In the genomic region with DNA sequence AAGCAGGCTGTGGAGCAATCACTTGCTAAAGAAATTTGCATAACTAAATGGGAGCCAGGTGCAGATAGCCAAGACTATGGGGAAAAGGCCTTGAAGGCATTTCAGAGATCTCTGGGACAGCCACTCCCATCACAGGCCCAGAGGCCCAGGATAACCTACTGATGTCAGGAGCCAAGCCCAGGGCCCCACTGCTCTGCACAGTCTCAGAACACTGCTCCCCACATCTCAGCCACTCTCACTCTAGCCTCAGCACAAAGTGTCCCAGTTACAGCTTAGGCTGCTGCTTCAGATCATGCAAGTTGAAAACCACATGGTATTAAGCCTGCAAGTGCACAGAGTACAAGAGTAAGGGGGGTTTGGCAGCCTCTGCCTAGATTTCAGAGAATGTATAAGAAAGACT, we compare ENCODE assay signal across 15 cellular contexts.
DNase-seq lines count a peak whose midpoint lies in the region; ATAC-seq, FAIRE-seq and TF ChIP-seq lines count a peak whose summit lies in the region.
"Had no signal": no experiment of that assay in that cellular context is flagged by ENCODE, and none has a peak within 500 bp of the region (broad histone marks: within the 10 kb centered on the region; RNA-seq: fewer than 3 reads in every experiment).

No MANE protein-coding gene starts in this region.

- H3K9ac ChIP-seq in H1 (replicated peaks in 1 of 4; ENCODE audit: extremely low read depth in 1 of 4, low read depth in 3 of 4, low read length in 3 of 4) = no peak overlapping the region
- H3K9ac ChIP-seq in neuronal stem cell (ENCODE audit: low read depth, low read length, poor library complexity) = no peak overlapping the region

- intact Hi-C loops in Right ventricle myocardium inferior (cut with DNase I) (no loop called here), left cardiac atrium (cut with DNase I) (loop anchor here in 1 of 2 donors (5.0 to 10.0 kb wide), 2 partner anchors 149 to 226 kb away; partner anchors contain the start of gene TGFBR2), right cardiac atrium (cut with DNase I) (loop anchor here in 2 of 4 donors (10.0 kb wide), 2 partner anchors 56 to 114 kb away; no protein-coding TSS in a partner anchor)

- H3K4me3 ChIP-seq in H1 (ENCODE audit: extremely low read depth in 1 of 4, insufficient read depth in 2 of 4, low read depth in 3 of 4, low read length in 4 of 4) = no peak overlapping the region
- H3K4me3 ChIP-seq in right cardiac atrium (ENCODE audit: low read length) = no peak overlapping the region
- no peak overlapping the region for H3K4me3 ChIP-seq in neuronal stem cell (ENCODE audit: low read length in 2 of 2)
- H3K4me3 ChIP-seq: GM12878, HAP-1 had no signal

- CTCF ChIA-PET in H1 (lab: Charles Lee; ENCODE audit: partially characterized antibody) = interaction anchor here (1.7 kb wide), 1 partner anchor 236 kb away, joined by 3 read pairs; no protein-coding TSS in a partner anchor

- H3K27ac ChIP-seq in H1 (ENCODE audit: low read depth, low read length) (no peak overlapping the region), right cardiac atrium (ENCODE audit: low read length) (peak overlapping the region; percentile 12), neuronal stem cell (replicated peaks; ENCODE audit: low read length) (no peak overlapping the region)
- H3K27ac ChIP-seq: 22Rv1 had no signal

- H2BK20ac ChIP-seq in H1 (ENCODE audit: low read length) = no peak overlapping the region

- no peak for DNase-seq in Right ventricle myocardium inferior (ENCODE audit: missing footprints)
- DNase-seq in left cardiac atrium = no peak
- no peak for DNase-seq in H1 (ENCODE audit: low read depth in 1 of 2, low spot score in 2 of 2)
- peak in 2 of 3 donors; percentile 42 to 53 for DNase-seq in right cardiac atrium
- no peak for DNase-seq in DMS79 (lab: John Stamatoyannopoulos, UW)
- DNase-seq in neuronal stem cell (ENCODE audit: low spot score) = no peak
- DNase-seq: Caco-2; CD8-positive, alpha-beta memory T cell; GOT3 had no signal

- H4K5ac ChIP-seq in H1 (ENCODE audit: insufficient read length, low read depth, low read length) = no peak overlapping the region

- TF ChIP-seq CTCF in H1 (IDR thresholded peaks at IDR 0.05; ENCODE audit: control extremely low read depth in 1 of 3, insufficient read depth in 1 of 3, low read depth in 1 of 3, low read length in 3 of 3) = no peak

- no peaks in the 10 kb centered on the region for H3K36me3 ChIP-seq in H1 (ENCODE audit: control insufficient read depth in 2 of 4, insufficient read depth in 4 of 4, low read length in 3 of 4)
- H3K36me3 ChIP-seq in neuronal stem cell (replicated peaks in 1 of 2; ENCODE audit: control insufficient read depth in 2 of 2, insufficient read depth in 2 of 2, low read length in 2 of 2) = no peaks in the 10 kb centered on the region
- H3K36me3 ChIP-seq: HAP-1 had no signal

- H3K4ac ChIP-seq in H1 (replicated peaks; ENCODE audit: insufficient read length, low read depth, low read length) (no peak overlapping the region), neuronal stem cell (ENCODE audit: low read length) (no peak overlapping the region)

- no peak for FAIRE-seq in H1 (lab: Jason Lieb, UNC)
- FAIRE-seq: GM12878, GM18507 had no signal

- H4K91ac ChIP-seq in H1 (replicated peaks; ENCODE audit: insufficient read length, low read length) (peak overlapping the region; percentile 37), neuronal stem cell (ENCODE audit: low read depth, low read length, poor library complexity) (no peak overlapping the region)

- H3K9me3 ChIP-seq in H1 (ENCODE audit: insufficient read depth in 2 of 2, low read depth in 1 of 2, low read length in 1 of 2) (no peaks in the 10 kb centered on the region), right cardiac atrium (ENCODE audit: control insufficient read depth, low read length) (no peaks in the 10 kb centered on the region), neuronal stem cell (replicated peaks in 1 of 2; ENCODE audit: control insufficient read depth in 2 of 2, insufficient read depth in 1 of 2, low read depth in 1 of 2, low read length in 2 of 2) (no peaks in the 10 kb centered on the region)
- H3K9me3 ChIP-seq: Caco-2, HAP-1 had no signal

- H3K23ac ChIP-seq in H1 (ENCODE audit: insufficient read length) (no peak overlapping the region), neuronal stem cell (ENCODE audit: low read depth, low read length, poor library complexity) (no peak overlapping the region)

- H3K79me1 ChIP-seq in H1 (ENCODE audit: low read depth, low read length) (no peaks in the 10 kb centered on the region), neuronal stem cell (ENCODE audit: low read depth, low read length) (no peaks in the 10 kb centered on the region)

- no peaks in the 10 kb centered on the region for H3K23me2 ChIP-seq in H1 (ENCODE audit: low read depth, low read length)

- H3K27me3 ChIP-seq in H1 (replicated peaks in 1 of 4; ENCODE audit: control insufficient read depth in 3 of 4, extremely low read depth in 1 of 4, insufficient read depth in 3 of 4, low read length in 3 of 4) = no peaks in the 10 kb centered on the region
- H3K27me3 ChIP-seq in right cardiac atrium (ENCODE audit: control insufficient read depth, insufficient read depth) = no peaks in the 10 kb centered on the region
- peaks cover 0 to 4% (median 0%) of the 10 kb centered on the region in 3 experiments for H3K27me3 ChIP-seq in neuronal stem cell (ENCODE audit: control insufficient read depth in 3 of 3, insufficient read depth in 3 of 3, low read depth in 1 of 3, low read length in 3 of 3)

- no peaks in the 10 kb centered on the region for H4K20me1 ChIP-seq in H1 (replicated peaks in 1 of 2; ENCODE audit: control insufficient read depth in 1 of 2, insufficient read depth in 2 of 2, low read length in 2 of 2)

- no peak overlapping the region for H3K18ac ChIP-seq in H1 (ENCODE audit: extremely low read depth, low read length)
- H3K18ac ChIP-seq in neuronal stem cell (ENCODE audit: low read length) = no peak overlapping the region

- H2BK120ac ChIP-seq in H1 (replicated peaks; ENCODE audit: low read depth, low read length) (no peak overlapping the region), neuronal stem cell (ENCODE audit: low read depth, low read length) (no peak overlapping the region)

- no peak overlapping the region for H2BK15ac ChIP-seq in H1 (ENCODE audit: low read length)
- no peak overlapping the region for H2BK15ac ChIP-seq in neuronal stem cell (ENCODE audit: low read length)

- 0 out of 2 replicates have a peak overlapping the region, but pooled peaks have one; percentile 19 for H2AFZ ChIP-seq in H1 (ENCODE audit: low read length)
- no peak overlapping the region for H2AFZ ChIP-seq in neuronal stem cell (ENCODE audit: low read length)

- TF ChIP-seq RAD21 in H1 (IDR thresholded peaks at IDR 0.05 in 1 of 2, conservative IDR thresholded peaks at IDR 0.05 in 1 of 2; ENCODE audit: low read depth in 2 of 2, low read length in 2 of 2) = no peak

- H3K4me2 ChIP-seq in H1 (ENCODE audit: insufficient read depth in 1 of 2, low read depth in 2 of 2, low read length in 2 of 2) (no peak overlapping the region), neuronal stem cell (ENCODE audit: insufficient read depth, low read length, poor library complexity, severe bottlenecking) (no peak overlapping the region)

- H3K56ac ChIP-seq in H1 (replicated peaks; ENCODE audit: insufficient read length, low read depth, low read length) = no peak overlapping the region

- H3K4me1 ChIP-seq in H1 (replicated peaks in 1 of 4; ENCODE audit: control insufficient read depth in 3 of 4, insufficient read depth in 4 of 4, low read length in 3 of 4) (no peaks in the 10 kb centered on the region), right cardiac atrium (ENCODE audit: control insufficient read depth, insufficient read depth, low read length) (peaks cover 1% of the 10 kb centered on the region), neuronal stem cell (ENCODE audit: control insufficient read depth in 2 of 2, insufficient read depth in 1 of 2, low read depth in 1 of 2, low read length in 2 of 2) (no peaks in the 10 kb centered on the region)
- H3K4me1 ChIP-seq: Caco-2, HAP-1 had no signal

- POLR2A ChIA-PET in H1 (lab: Charles Lee; ENCODE audit: partially characterized antibody) = no interaction called here

- no peaks in the 10 kb centered on the region for H3K79me2 ChIP-seq in H1 (ENCODE audit: control insufficient read depth in 1 of 2, insufficient read depth in 2 of 2, low read length in 2 of 2)

- H2BK5ac ChIP-seq in H1 (ENCODE audit: low read depth, low read length) (no peak overlapping the region), neuronal stem cell (ENCODE audit: low read length) (no peak overlapping the region)

- H2AK5ac ChIP-seq in H1 (ENCODE audit: low read depth, low read length) (no peak overlapping the region), neuronal stem cell (ENCODE audit: low read depth, low read length) (no peak overlapping the region)

- TF ChIP-seq EP300 in H1 (IDR thresholded peaks at IDR 0.05; ENCODE audit: borderline replicate concordance in 1 of 2, low read depth in 2 of 2, low read length in 2 of 2) = no peak

- H4K8ac ChIP-seq in H1 (ENCODE audit: extremely low read depth, insufficient read depth, low read length) = no peak overlapping the region
- H4K8ac ChIP-seq in neuronal stem cell (ENCODE audit: low read depth, low read length) = no peak overlapping the region

- no peak overlapping the region for H2BK12ac ChIP-seq in H1 (ENCODE audit: low read depth, low read length)
- H2BK12ac ChIP-seq in neuronal stem cell (ENCODE audit: low read length) = no peak overlapping the region

- no peak for TF ChIP-seq POLR2A in H1 (IDR thresholded peaks at IDR 0.05; ENCODE audit: control extremely low read depth in 1 of 2, low read depth in 2 of 2, low read length in 2 of 2)

- no peak overlapping the region for H3K14ac ChIP-seq in H1 (ENCODE audit: insufficient read length)
- no peak overlapping the region for H3K14ac ChIP-seq in neuronal stem cell (ENCODE audit: low read length)

- ATAC-seq in Right ventricle myocardium inferior = peak; percentile 32
- no peak for ATAC-seq in left cardiac atrium
- ATAC-seq in right cardiac atrium = peak; percentile 22 to 56
- ATAC-seq in GM21528 (IDR thresholded peaks at IDR 0.05; ENCODE audit: low FRiP score, unreplicated experiment) = no peak
- ATAC-seq in GM21576 (IDR thresholded peaks at IDR 0.05; ENCODE audit: unreplicated experiment) = no peak
- ATAC-seq: GM12878 had no signal

TF ChIP-seq in H1, 55 proteins besides CTCF, POLR2A, EP300 and RAD21 (continues in another document):
- TF ChIP-seq KDM4A (IDR thresholded peaks at IDR 0.05; ENCODE audit: low read depth, low read length, severe bottlenecking) = no peak
- no peak for TF ChIP-seq EGR1 (IDR thresholded peaks at IDR 0.05; ENCODE audit: borderline replicate concordance, low read depth, low read length)
- no peak for TF ChIP-seq EZH2 (IDR thresholded peaks at IDR 0.05; ENCODE audit: low read depth, low read length, severe bottlenecking)
- no peak for TF ChIP-seq HDAC6 (IDR thresholded peaks at IDR 0.05; ENCODE audit: low read depth, low read length)

Comparison
In these comparisons a context has a peak if more than half of its experiments do, and no peak if none do; other contexts are left out.
1. ATAC-seq: peak in Right ventricle myocardium inferior (single experiment) and right cardiac atrium (2 of 2); none in left cardiac atrium (0 of 2), GM21528 (single experiment) and GM21576 (single experiment).
2. DNase-seq: peak in right cardiac atrium (2 of 3); none in Right ventricle myocardium inferior (single experiment), left cardiac atrium (single experiment), H1 (0 of 2), DMS79 (single experiment) and neuronal stem cell (single experiment).